Comparison of ENCODE assay signal across 8 cellular contexts in the genomic region with DNA sequence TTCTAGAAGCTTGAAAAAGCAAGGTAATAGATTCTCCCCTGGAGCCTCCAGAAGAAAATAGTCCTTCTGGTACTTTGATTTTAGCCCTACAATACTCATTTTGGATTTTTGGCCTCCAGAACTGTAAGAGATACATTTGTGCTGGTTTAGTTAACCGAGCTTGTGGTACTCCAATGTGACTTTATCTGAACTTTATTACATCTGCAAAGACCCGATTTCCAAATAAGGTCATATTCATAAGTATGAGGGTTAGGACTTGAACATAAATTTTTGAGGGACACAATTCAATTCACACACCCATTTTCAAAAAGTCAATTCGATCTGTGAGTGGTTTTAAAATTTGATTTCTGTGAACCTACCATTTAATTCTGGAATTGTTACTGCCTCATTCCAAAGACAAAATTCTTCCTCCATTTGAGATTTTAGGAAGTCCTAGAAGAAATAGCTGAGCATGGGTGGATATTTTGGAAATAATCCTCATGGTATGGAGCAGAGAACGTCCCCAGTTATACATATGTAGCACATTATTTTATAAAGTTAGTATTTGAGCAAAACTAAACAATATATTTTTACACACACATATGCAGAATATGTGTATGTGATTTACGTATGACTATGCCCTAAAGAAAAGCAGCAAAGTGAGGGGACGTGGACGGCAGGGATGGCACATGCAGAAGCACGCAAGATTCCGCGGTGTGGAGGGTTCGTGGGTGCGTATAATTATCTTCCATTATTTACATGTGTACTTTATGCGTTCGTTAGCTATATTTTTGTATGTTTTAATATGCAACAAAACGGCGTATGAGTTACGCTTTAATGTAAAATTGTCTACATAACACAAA. TPM values are rescaled to one million over a fixed set of nuclear protein-coding genes. Genes with fewer than 3 reads are reported as not detected.
A peak's percentile ranks its signal among the peaks of the same experiment; 100 is the strongest.
DNase-seq lines count a peak whose midpoint lies in the region; TF ChIP-seq lines count a peak whose summit lies in the region.

No MANE protein-coding gene starts in this region.

- H3K36me3 Mint-ChIP-seq in T-helper 1 cell treated with Interleukin-12 subunit alpha and Interleukin-12 subunit beta and Interleukin-4 antibody, amounts not matched to agents 30 μg/mL and 1 μg/mL, for 36 hours (ENCODE audit: low read depth) = no peaks in the 10 kb centered on the region

- H3K4me3 Mint-ChIP-seq in T-helper 1 cell treated with Interleukin-12 subunit alpha and Interleukin-12 subunit beta and Interleukin-4 antibody, amounts not matched to agents 30 μg/mL and 1 μg/mL, for 36 hours = peak overlapping the region; percentile 95

- no peak for TF ChIP-seq CTCF in fibroblast of mammary gland (conservative IDR thresholded peaks at IDR 0.05; ENCODE audit: control insufficient read depth, insufficient read depth, low read depth, low read length)
- TF ChIP-seq CTCF in prostate gland (IDR thresholded peaks at IDR 0.05) = no peak

- H3K27ac ChIP-seq in prostate gland = peak overlapping the region; percentile 86 to 88

- intact Hi-C loops in prostate gland (cut with DNase I) = no loop called here

- H3K27me3 Mint-ChIP-seq in T-helper 1 cell treated with Interleukin-12 subunit alpha and Interleukin-12 subunit beta and Interleukin-4 antibody, amounts not matched to agents 30 μg/mL and 1 μg/mL, for 36 hours (ENCODE audit: low read depth) = peaks cover 11% of the 10 kb centered on the region

- H3K4me3 ChIP-seq in H7 (ENCODE audit: insufficient read depth, low read depth, low read length) (peak overlapping the region; percentile 82), fibroblast of mammary gland (ENCODE audit: control insufficient read depth, low read depth, low read length) (peak overlapping the region; percentile 97), prostate gland (peak overlapping the region; percentile 62 to 74)

- 22% methylated on average over 17 of the region's 17 CpGs for WGBS in prostate gland

- H3K9me3 Mint-ChIP-seq in T-helper 1 cell treated with Interleukin-12 subunit alpha and Interleukin-12 subunit beta and Interleukin-4 antibody, amounts not matched to agents 30 μg/mL and 1 μg/mL, for 36 hours = no peaks in the 10 kb centered on the region

- H3K4me1 Mint-ChIP-seq in T-helper 1 cell treated with Interleukin-12 subunit alpha and Interleukin-12 subunit beta and Interleukin-4 antibody, amounts not matched to agents 30 μg/mL and 1 μg/mL, for 36 hours (ENCODE audit: low read depth) = peaks cover 20% of the 10 kb centered on the region

- TF ChIP-seq POLR2A in prostate gland (IDR thresholded peaks at IDR 0.05) = no peak

- no peak for DNase-seq in H7
- no peak for DNase-seq in fibroblast of mammary gland (ENCODE audit: low read depth)
- DNase-seq in prostate gland (ENCODE audit: low spot score) = no peak
- no peak for DNase-seq in SKM-1 treated with dmso at 0.1 percent for 144 hours (lab: John Stamatoyannopoulos, UW; ENCODE audit: unreplicated experiment)
- DNase-seq in hepatic stellate cell (ENCODE audit: low spot score) = no peak
- DNase-seq in NCI-H2171 treated with DMSO at 0.1 percent for 48 hours (lab: John Stamatoyannopoulos, UW) = no peak
- DNase-seq in NOMO-1 treated with dmso at 0.1 percent for 144 hours (lab: John Stamatoyannopoulos, UW; ENCODE audit: unreplicated experiment) = no peak

- no peaks in the 10 kb centered on the region for H3K36me3 ChIP-seq in H7 (replicated peaks; ENCODE audit: control insufficient read depth, insufficient read depth, low read length)
- no peaks in the 10 kb centered on the region for H3K36me3 ChIP-seq in prostate gland

- H3K27me3 ChIP-seq in H7 (ENCODE audit: control insufficient read depth, insufficient read depth, low read length) = no peaks in the 10 kb centered on the region
- H3K27me3 ChIP-seq in prostate gland (replicated peaks; ENCODE audit: insufficient read depth) = no peaks in the 10 kb centered on the region

- H3K27ac Mint-ChIP-seq in T-helper 1 cell treated with Interleukin-12 subunit alpha and Interleukin-12 subunit beta and Interleukin-4 antibody, amounts not matched to agents 30 μg/mL and 1 μg/mL, for 36 hours = peak overlapping the region; percentile 98

- no peaks in the 10 kb centered on the region for H3K4me1 ChIP-seq in prostate gland (replicated peaks)

- no peaks in the 10 kb centered on the region for H3K9me3 ChIP-seq in prostate gland

RNA-seq across cellular contexts. Expression of a gene that starts 0.9 kb away (rescaled TPM):
- total RNA-seq in H7 (2014; rRNA removed; shearing (Covaris generic)) = 33.4 and 38.4 TPM in 2 replicates
- 10 to 100 TPM; 14.8 to 16.4 TPM for total RNA-seq in prostate gland

RNA-seq across cellular contexts. Expression of a gene that starts 44.8 kb away (rescaled TPM):
- total RNA-seq in H7 (2014; rRNA removed; shearing (Covaris generic)) = 0.66 and 1.3 TPM in 2 replicates
- total RNA-seq in prostate gland = 1 to 10 TPM; 2.1 to 2.5 TPM
